Comparison of ENCODE assay signal across 8 cellular contexts in genomic region chr7:2609001-2609411, GRCh38. TPM values are rescaled to one million over a fixed set of nuclear protein-coding genes. Genes with fewer than 3 reads are reported as not detected.
A peak's percentile ranks its signal among the peaks of the same experiment; 100 is the strongest.
DNase-seq lines count a peak whose midpoint lies in the region; ATAC-seq lines count a peak whose summit lies in the region.

No MANE protein-coding gene starts in this region.

- WGBS in mesendoderm (ENCODE audit: extremely low coverage, insufficient coverage, low lambda C conversion rate) = no CpG with 5 or more reads among the region's 12 CpGs

- no peak overlapping the region for H3K18ac ChIP-seq in mesendoderm (ENCODE audit: low read length)

- H3K27ac Mint-ChIP-seq in activated CD4-positive, alpha-beta T cell treated with anti-CD3 and anti-CD28 coated beads, Interleukin-2, amount 10 ng/mL, durations not matched to agents 24 days and 14 days = no peak overlapping the region

- no peaks in the 10 kb centered on the region for H3K79me1 ChIP-seq in mesendoderm (ENCODE audit: low read length)

- peaks cover 2% of the 10 kb centered on the region for H3K36me3 ChIP-seq in adipocyte (ENCODE audit: control insufficient read depth, insufficient read depth, low read length, severe bottlenecking)
- H3K36me3 ChIP-seq in mesendoderm (ENCODE audit: control insufficient read depth, insufficient read depth, low read length) = no peaks in the 10 kb centered on the region

- H3K9me3 Mint-ChIP-seq in activated CD4-positive, alpha-beta T cell treated with anti-CD3 and anti-CD28 coated beads, Interleukin-2, amount 10 ng/mL, durations not matched to agents 24 days and 14 days = no peaks in the 10 kb centered on the region

- intact Hi-C loops in activated CD4-positive, alpha-beta T cell treated with anti-CD3 and anti-CD28 coated beads, Interleukin-2, amount 10 ng/mL, durations not matched to agents 24 days and 14 days (cut with micrococcal nuclease) = no loop called here

- H3K4me3 ChIP-seq in adipocyte (ENCODE audit: low read length) = no peak overlapping the region
- H3K4me3 ChIP-seq in mesendoderm (ENCODE audit: low read length) = no peak overlapping the region

- H3K9ac ChIP-seq in adipocyte (ENCODE audit: low read length) (no peak overlapping the region), mesendoderm (ENCODE audit: low read length) (no peak overlapping the region)

- ATAC-seq in HG03521 (IDR thresholded peaks at IDR 0.05; ENCODE audit: unreplicated experiment) = peak; percentile 61

- no peaks in the 10 kb centered on the region for H3K36me3 Mint-ChIP-seq in activated CD4-positive, alpha-beta T cell treated with anti-CD3 and anti-CD28 coated beads, Interleukin-2, amount 10 ng/mL, durations not matched to agents 24 days and 14 days (ENCODE audit: low read depth)

- H2BK5ac ChIP-seq in mesendoderm (ENCODE audit: low read length) = no peak overlapping the region

- H3K4me1 Mint-ChIP-seq in activated CD4-positive, alpha-beta T cell treated with anti-CD3 and anti-CD28 coated beads, Interleukin-2, amount 10 ng/mL, durations not matched to agents 24 days and 14 days = peaks cover 5% of the 10 kb centered on the region

- H3K27ac ChIP-seq in mesendoderm (ENCODE audit: low read depth, low read length) = no peak overlapping the region

- no peak overlapping the region for H3K56ac ChIP-seq in mesendoderm (ENCODE audit: low read length)

- H3K27me3 Mint-ChIP-seq in activated CD4-positive, alpha-beta T cell treated with anti-CD3 and anti-CD28 coated beads, Interleukin-2, amount 10 ng/mL, durations not matched to agents 24 days and 14 days = peaks cover 2% of the 10 kb centered on the region

- H3K4me1 ChIP-seq in adipocyte (ENCODE audit: control insufficient read depth, insufficient read depth, low read length) (peaks cover 17% of the 10 kb centered on the region), mesendoderm (ENCODE audit: control insufficient read depth, low read depth, low read length) (peaks cover 20% of the 10 kb centered on the region)

- H3K23ac ChIP-seq in mesendoderm (ENCODE audit: low read length) = no peak overlapping the region

- no peak overlapping the region for H4K8ac ChIP-seq in mesendoderm (ENCODE audit: low read depth, low read length)

- no peak overlapping the region for H3K4ac ChIP-seq in mesendoderm (ENCODE audit: low read depth, low read length)

- no peak overlapping the region for H4K5ac ChIP-seq in mesendoderm (ENCODE audit: low read length)

- H3K79me2 ChIP-seq in mesendoderm (ENCODE audit: control insufficient read depth, insufficient read depth, low read length) = no peaks in the 10 kb centered on the region

- peak; percentile 71 for DNase-seq in activated CD4-positive, alpha-beta T cell treated with anti-CD3 and anti-CD28 coated beads, Interleukin-2, amount 10 ng/mL, durations not matched to agents 24 days and 14 days
- no peak for DNase-seq in activated CD4-positive, alpha-beta T cell treated with anti-CD3 and anti-CD28 coated beads, Interleukin-2, amount 50 U/mL, for 4 hours
- DNase-seq in adipocyte (ENCODE audit: low read depth) = peak; percentile 42
- DNase-seq in mesendoderm = peak; percentile 92
- DNase-seq in NCI-H146 treated with DMSO at 0.1 percent for 48 hours (lab: John Stamatoyannopoulos, UW; ENCODE audit: unreplicated experiment) = no peak
- no peak for DNase-seq in stimulated activated CD4-positive, alpha-beta T cell treated with anti-CD3 and anti-CD28 coated beads, Interleukin-2, amount 100 ng/mL, for 48 hours
- DNase-seq in HT-29 (ENCODE audit: low spot score) = no peak

- no peaks in the 10 kb centered on the region for H3K9me3 ChIP-seq in adipocyte (ENCODE audit: control insufficient read depth, low read length)

- H3K4me3 Mint-ChIP-seq in activated CD4-positive, alpha-beta T cell treated with anti-CD3 and anti-CD28 coated beads, Interleukin-2, amount 10 ng/mL, durations not matched to agents 24 days and 14 days = peak overlapping the region; percentile 9

- H3K4me2 ChIP-seq in mesendoderm (ENCODE audit: low read length) = no peak overlapping the region

- H2AK5ac ChIP-seq in mesendoderm (ENCODE audit: low read length) = no peak overlapping the region

- no peak overlapping the region for H2BK15ac ChIP-seq in mesendoderm (replicated peaks; ENCODE audit: low read depth)

- H3K27me3 ChIP-seq in adipocyte (replicated peaks; ENCODE audit: control insufficient read depth, insufficient read depth, low read length) (no peaks in the 10 kb centered on the region), mesendoderm (ENCODE audit: insufficient read depth, low read length, poor library complexity) (no peaks in the 10 kb centered on the region)

- no peak overlapping the region for H2BK120ac ChIP-seq in mesendoderm (ENCODE audit: low read depth, low read length)

RNA-seq across cellular contexts. Expression of gene TTYH3, which starts 22.8 kb away (rescaled TPM):
- total RNA-seq in activated CD4-positive, alpha-beta T cell treated with anti-CD3 and anti-CD28 coated beads, Interleukin-2, amount 10 ng/mL, durations not matched to agents 24 days and 14 days = 35.6 and 38.0 TPM in 2 replicates
- polyA plus RNA-seq in mesendoderm (2013, experiment 1 of 2) = 98.9 TPM
- 97.0 TPM for polyA plus RNA-seq in mesendoderm (2013, experiment 2 of 2)
- 34.5 and 37.1 TPM in 2 replicates for total RNA-seq in HT-29 (2014; rRNA removed; shearing (Covaris generic))

RNA-seq across cellular contexts. Expression of gene IQCE, which starts 50.2 kb away (rescaled TPM):
- 11.7 and 12.3 TPM in 2 replicates for total RNA-seq in activated CD4-positive, alpha-beta T cell treated with anti-CD3 and anti-CD28 coated beads, Interleukin-2, amount 10 ng/mL, durations not matched to agents 24 days and 14 days
- 3.1 TPM for polyA plus RNA-seq in mesendoderm (2013, experiment 1 of 2)
- polyA plus RNA-seq in mesendoderm (2013, experiment 2 of 2) = 2.8 TPM
- total RNA-seq in HT-29 (2014; rRNA removed; shearing (Covaris generic)) = 23.1 and 24.7 TPM in 2 replicates

RNA-seq across cellular contexts. Expression of gene BRAT1, which starts 53.7 kb away (rescaled TPM):
- total RNA-seq in activated CD4-positive, alpha-beta T cell treated with anti-CD3 and anti-CD28 coated beads, Interleukin-2, amount 10 ng/mL, durations not matched to agents 24 days and 14 days = 39.5 and 40.9 TPM in 2 replicates
- 18.2 TPM for polyA plus RNA-seq in mesendoderm (2013, experiment 1 of 2)
- 18.3 TPM for polyA plus RNA-seq in mesendoderm (2013, experiment 2 of 2)
- total RNA-seq in HT-29 (2014; rRNA removed; shearing (Covaris generic)) = 101 and 106 TPM in 2 replicates

Comparison
In these comparisons a context has a peak if more than half of its experiments do, and no peak if none do; other contexts are left out.
1. DNase-seq: peak in activated CD4-positive, alpha-beta T cell treated with anti-CD3 and anti-CD28 coated beads, Interleukin-2, amount 10 ng/mL, durations not matched to agents 24 days and 14 days (single experiment), adipocyte (single experiment) and mesendoderm (single experiment); none in activated CD4-positive, alpha-beta T cell treated with anti-CD3 and anti-CD28 coated beads, Interleukin-2, amount 50 U/mL, for 4 hours (0 of 2), NCI-H146 treated with DMSO at 0.1 percent for 48 hours (single experiment), stimulated activated CD4-positive, alpha-beta T cell treated with anti-CD3 and anti-CD28 coated beads, Interleukin-2, amount 100 ng/mL, for 48 hours (0 of 2) and HT-29 (single experiment).